8 cellular contexts compared by ENCODE assay signal in genomic region chr9:129567842-129568559, GRCh38. TPM values are rescaled to one million over a fixed set of nuclear protein-coding genes. Genes with fewer than 3 reads are reported as not detected.
A peak's percentile ranks its signal among the peaks of the same experiment; 100 is the strongest.
DNase-seq lines count a peak whose midpoint lies in the region; ATAC-seq, FAIRE-seq and TF ChIP-seq lines count a peak whose summit lies in the region.

No MANE protein-coding gene starts in this region.

- ATAC-seq in GM12878 (peak; percentile 30), HG03108 (IDR thresholded peaks at IDR 0.05; ENCODE audit: unreplicated experiment) (no peak)

- H3K27ac Mint-ChIP-seq in immature natural killer cell: no peak overlapping the region

- RAD21 ChIA-PET in GM12878 (lab: Charles Lee; ENCODE audit: unreplicated experiment): no interaction called here

- H3K27me3 ChIP-seq in BJ (ENCODE audit: control insufficient read depth, insufficient read depth, low read length): no peaks in the 10 kb centered on the region
- no peaks in the 10 kb centered on the region; a peak in 1 of 4 replicates for H3K27me3 ChIP-seq in GM12878 (replicated peaks in 1 of 2; ENCODE audit: control insufficient read depth in 2 of 2, insufficient read depth in 2 of 2, low read length in 1 of 2)
- no peaks in the 10 kb centered on the region for H3K27me3 ChIP-seq in smooth muscle cell (ENCODE audit: low read depth)

- SMC1A ChIA-PET in GM12878 (lab: Charles Lee; ENCODE audit: uncharacterized antibody, unreplicated experiment): interaction anchor here (1.2 kb wide), 1 partner anchor 13 kb away, joined by 6 read pairs; no protein-coding TSS in a partner anchor

- H3K9me3 ChIP-seq in GM12878 (replicated peaks; ENCODE audit: control insufficient read depth, insufficient read depth, low read length) (no peaks in the 10 kb centered on the region), smooth muscle cell (replicated peaks; ENCODE audit: low read depth) (no peaks in the 10 kb centered on the region)

- FAIRE-seq in GM12878 (lab: Jason Lieb, UNC): no peak

- TF ChIP-seq POLR2A in GM12878 (IDR thresholded peaks at IDR 0.05; ENCODE audit: low read depth, low read length): no peak

- H2AFZ ChIP-seq in GM12878 (ENCODE audit: control insufficient read depth, low read depth, low read length): no peak overlapping the region
- H2AFZ ChIP-seq in smooth muscle cell (ENCODE audit: low read depth): peak overlapping the region; percentile 75

- H4K20me1 ChIP-seq in GM12878 (ENCODE audit: control insufficient read depth, insufficient read depth) (no peaks in the 10 kb centered on the region), smooth muscle cell (ENCODE audit: low read depth) (no peaks in the 10 kb centered on the region)

- H3K36me3 Mint-ChIP-seq in immature natural killer cell: peaks cover 0 to 3% (median 0%) of the 10 kb centered on the region in 3 donors

- no peak for TF ChIP-seq EP300 in GM12878 (IDR thresholded peaks at IDR 0.05; ENCODE audit: borderline replicate concordance in 1 of 2, control insufficient read depth in 1 of 2, low read depth in 2 of 2, low read length in 2 of 2)

- intact Hi-C loops in GM12878 (cut with micrococcal nuclease; ENCODE audit: unreplicated experiment): no loop called here

- TF ChIP-seq CTCF in BJ (IDR thresholded peaks at IDR 0.05; ENCODE audit: insufficient read depth, low read depth, low read length) (0 out of 2 replicates have a peak, but pooled peaks have one; percentile 9), GM12878 (IDR thresholded peaks at IDR 0.05 in 2 of 3, conservative IDR thresholded peaks at IDR 0.05 in 1 of 3; ENCODE audit: control insufficient read depth in 2 of 3, extremely low read depth in 1 of 3, insufficient read depth in 1 of 3, low read depth in 3 of 3, low read length in 3 of 3) (no peak), smooth muscle cell (IDR thresholded peaks at IDR 0.05; ENCODE audit: borderline replicate concordance, insufficient read depth, poor library complexity, severe bottlenecking) (no peak)

- H3K9ac ChIP-seq in GM12878 (ENCODE audit: control insufficient read depth, insufficient read depth, low read length): no peak overlapping the region
- no peak overlapping the region for H3K9ac ChIP-seq in smooth muscle cell (ENCODE audit: low read depth)

- peak overlapping the region; percentile 54 to 74 (median 68) for H3K4me3 Mint-ChIP-seq in immature natural killer cell

- peaks cover 11% of the 10 kb centered on the region for H3F3A ChIP-seq in smooth muscle cell (ENCODE audit: low read depth)

- peak overlapping the region; percentile 31 for H3K4me3 ChIP-seq in BJ (ENCODE audit: low read depth, low read length)
- no peak overlapping the region for H3K4me3 ChIP-seq in GM12878
- H3K4me3 ChIP-seq in smooth muscle cell: peak overlapping the region; percentile 45

- no peak overlapping the region for H3K4me2 ChIP-seq in GM12878 (ENCODE audit: control insufficient read depth, insufficient read depth)
- peak overlapping the region; percentile 84 for H3K4me2 ChIP-seq in smooth muscle cell

- TF ChIP-seq RAD21 in GM12878 (IDR thresholded peaks at IDR 0.05; ENCODE audit: insufficient read depth, low read depth, low read length): no peak

- no peaks in the 10 kb centered on the region for H3K79me2 ChIP-seq in GM12878 (ENCODE audit: control insufficient read depth, insufficient read depth, low read length)
- no peaks in the 10 kb centered on the region for H3K79me2 ChIP-seq in smooth muscle cell (ENCODE audit: low read depth)

- CTCF ChIA-PET in BJ (lab: Yijun Ruan, JAX) (interaction anchor here (1.2 to 3.4 kb wide), 2 partner anchors 28 to 84 kb away, joined by 3 to 10 read pairs; no protein-coding TSS in a partner anchor), GM12878 (lab: Yijun Ruan, JAX) (interaction anchor here (0.6 kb wide), 1 partner anchor 79 kb away, joined by 3 read pairs; no protein-coding TSS in a partner anchor)

- H3K27ac ChIP-seq in GM12878 (ENCODE audit: control insufficient read depth, insufficient read depth) (no peak overlapping the region), smooth muscle cell (ENCODE audit: low read depth) (peak overlapping the region; percentile 90)

- WGBS in GM12878 (ENCODE audit: insufficient coverage, insufficient replicate concordance, low lambda C conversion rate, missing lambda C conversion rate): 14% methylated on average over 27 of the region's 27 CpGs
- WGBS in smooth muscle cell (ENCODE audit: low lambda C conversion rate): 2% methylated on average over 26 of the region's 27 CpGs

- in situ Hi-C loops in GM12878 (cut with MboI): no loop called here

- H3K27me3 Mint-ChIP-seq in immature natural killer cell (ENCODE audit: low read depth in 3 of 3): peaks cover 6 to 17% (median 13%) of the 10 kb centered on the region in 3 donors

- peaks cover 10 to 12% of the 10 kb centered on the region in 2 donors for H3K4me1 Mint-ChIP-seq in immature natural killer cell

- DNase-seq in BJ (ENCODE audit: low read depth) (no peak), HuH-7.5 (ENCODE audit: low spot score) (peak; percentile 70), GM12878 (ENCODE audit: low read depth, low spot score) (no peak), immature natural killer cell (no peak), smooth muscle cell (lab: John Stamatoyannopoulos, UW; ENCODE audit: unreplicated experiment) (no peak), foreskin melanocyte (no peak), putamen (ENCODE audit: low spot score) (no peak)

- H3K9me3 Mint-ChIP-seq in immature natural killer cell: no peaks in the 10 kb centered on the region

- H3K4me1 ChIP-seq in GM12878 (ENCODE audit: control insufficient read depth, insufficient read depth, low read length) (peaks cover 4% of the 10 kb centered on the region; the same call in 1 of the 2 replicates), smooth muscle cell (ENCODE audit: low read depth) (peaks cover 17% of the 10 kb centered on the region)

- no peaks in the 10 kb centered on the region for H3K36me3 ChIP-seq in BJ (ENCODE audit: control insufficient read depth, insufficient read depth, low read length)
- no peaks in the 10 kb centered on the region for H3K36me3 ChIP-seq in GM12878 (ENCODE audit: control insufficient read depth in 2 of 2, insufficient read depth in 2 of 2, low read length in 1 of 2)
- H3K36me3 ChIP-seq in smooth muscle cell (ENCODE audit: low read depth): no peaks in the 10 kb centered on the region

- no TSS peak for BruUV-seq in GM12878 (replicated peaks; lab: Mats Ljungman, UMichigan)

- POLR2A ChIA-PET in BJ (lab: Charles Lee) (interaction anchor here (0.5 to 0.6 kb wide), 2 partner anchors 15 to 75 kb away, joined by 3 to 6 read pairs; no protein-coding TSS in a partner anchor), GM12878 (lab: Charles Lee) (no interaction called here)

RNA-seq across cellular contexts. Expression of gene C9orf50, which starts 52.9 kb away (rescaled TPM):
- polyA plus RNA-seq in BJ (2011; rRNA removed): 0.20 and 0.21 TPM in 2 replicates
- polyA minus RNA-seq in BJ (2011; rRNA and poly(A)+ RNA removed): 0.09 TPM in 1 of 2 replicates, not detected in the other
- total RNA-seq in GM12878 (2013; cell fraction: nucleolus; rRNA removed): 0.44 TPM in 1 of 2 replicates, not detected in the other
- not detected in 2 replicates for total RNA-seq in GM12878 (2014; rRNA removed)
- not detected in 2 replicates for total RNA-seq in GM12878 (2014; rRNA removed; fragmentation: Illumina TruSeq; extraction: Trizol)
- not detected in 2 replicates for total RNA-seq in GM12878 (2021)
- not detected for polyA plus RNA-seq in GM12878 (2011; ENCODE audit: low read depth)
- not detected in 2 replicates for polyA plus RNA-seq in GM12878 (2011; rRNA removed)
- not detected in 2 replicates for polyA plus RNA-seq in GM12878 (2011; cell fraction: cytosol; rRNA removed)
- 0.09 TPM in 1 of 2 replicates, not detected in the other for polyA plus RNA-seq in GM12878 (2011; cell fraction: nucleus; rRNA removed)
- polyA plus RNA-seq in GM12878 (2012): not detected in 2 replicates
- polyA plus RNA-seq in GM12878 (2014; fragmentation: Illumina TruSeq; extraction: Trizol): not detected in 2 replicates
- polyA plus RNA-seq in GM12878 (2014; fragmentation: Nextera tagmentation; extraction: Ambion mirVana): not detected
- polyA plus RNA-seq in GM12878 (2014; rRNA removed): not detected in 2 replicates
- polyA plus RNA-seq in GM12878 (2016; fragmentation: Nextera tagmentation; extraction: Ambion mirVana): not detected
- not detected in 2 replicates for polyA minus RNA-seq in GM12878 (2011; rRNA and poly(A)+ RNA removed)
- not detected in 2 replicates for polyA minus RNA-seq in GM12878 (2011; cell fraction: cytosol; rRNA and poly(A)+ RNA removed)
- polyA minus RNA-seq in GM12878 (2011; cell fraction: nucleus; rRNA and poly(A)+ RNA removed): not detected in 2 replicates
- not detected for polyA plus RNA-seq in immature natural killer cell
- not detected in 2 replicates for total RNA-seq in smooth muscle cell
- polyA plus RNA-seq in smooth muscle cell: 0.59 TPM in 1 of 2 replicates, not detected in the other

RNA-seq across cellular contexts. Expression of gene NTMT1, which starts 58.0 kb away (rescaled TPM):
- 77.1 and 96.3 TPM in 2 replicates for polyA plus RNA-seq in BJ (2011; rRNA removed)
- 24.0 and 39.5 TPM in 2 replicates for polyA minus RNA-seq in BJ (2011; rRNA and poly(A)+ RNA removed)
- 15.1 and 18.7 TPM in 2 replicates for total RNA-seq in GM12878 (2013; cell fraction: nucleolus; rRNA removed)
- total RNA-seq in GM12878 (2014; rRNA removed): 31.9 and 37.9 TPM in 2 replicates
- total RNA-seq in GM12878 (2014; rRNA removed; fragmentation: Illumina TruSeq; extraction: Trizol): 25.2 and 26.3 TPM in 2 replicates
- 37.7 and 40.7 TPM in 2 replicates for total RNA-seq in GM12878 (2021)
- polyA plus RNA-seq in GM12878 (2011; ENCODE audit: low read depth): 10.9 TPM
- 26.9 and 47.1 TPM in 2 replicates for polyA plus RNA-seq in GM12878 (2011; rRNA removed)
- polyA plus RNA-seq in GM12878 (2011; cell fraction: cytosol; rRNA removed): 47.8 and 73.5 TPM in 2 replicates
- polyA plus RNA-seq in GM12878 (2011; cell fraction: nucleus; rRNA removed): 28.5 and 36.6 TPM in 2 replicates
- 19.6 and 22.2 TPM in 2 replicates for polyA plus RNA-seq in GM12878 (2012)
- polyA plus RNA-seq in GM12878 (2014; fragmentation: Illumina TruSeq; extraction: Trizol): 19.6 and 27.7 TPM in 2 replicates
- polyA plus RNA-seq in GM12878 (2014; fragmentation: Nextera tagmentation; extraction: Ambion mirVana): 10 to 100 TPM; 12.8 to 18.3 TPM
- 47.6 and 54.2 TPM in 2 replicates for polyA plus RNA-seq in GM12878 (2014; rRNA removed)
- polyA plus RNA-seq in GM12878 (2016; fragmentation: Nextera tagmentation; extraction: Ambion mirVana): 10 to 100 TPM; 78.3 to 85.4 TPM
- polyA minus RNA-seq in GM12878 (2011; rRNA and poly(A)+ RNA removed): 18.3 and 34.0 TPM in 2 replicates
- polyA minus RNA-seq in GM12878 (2011; cell fraction: cytosol; rRNA and poly(A)+ RNA removed): 11.1 and 16.9 TPM in 2 replicates
- polyA minus RNA-seq in GM12878 (2011; cell fraction: nucleus; rRNA and poly(A)+ RNA removed): 6.4 and 15.8 TPM in 2 replicates
- 10 to 100 TPM; 33.8 to 41.3 (median 35.8) TPM for polyA plus RNA-seq in immature natural killer cell
- 24.7 and 42.9 TPM in 2 replicates for total RNA-seq in smooth muscle cell
- polyA plus RNA-seq in smooth muscle cell: 118 and 129 TPM in 2 replicates
